21 cellular contexts compared by ENCODE assay signal in genomic region chr1:184597652-184598357, GRCh38.
DNase-seq lines count a peak whose midpoint lies in the region; ATAC-seq, FAIRE-seq and TF ChIP-seq lines count a peak whose summit lies in the region.
"Had no signal": no experiment of that assay in that cellular context is flagged by ENCODE, and none has a peak within 500 bp of the region (broad histone marks: within the 10 kb centered on the region; RNA-seq: fewer than 3 reads in every experiment).

No MANE protein-coding gene starts in this region.

- H3K9me3 Mint-ChIP-seq in natural killer cell (no peaks in the 10 kb centered on the region), type B pancreatic cell (no peaks in the 10 kb centered on the region)
- H3K9me3 Mint-ChIP-seq in natural killer cell treated with Interleukin-12 subunit alpha and Interleukin-12 subunit beta and Interleukin-15 and Interleukin-18, amount 100 ng/mL, for 72 hours: no peaks in the 10 kb centered on the region
- H3K9me3 Mint-ChIP-seq: activated naive CD4-positive, alpha-beta T cell treated with anti-CD3 and anti-CD28 coated beads, Interleukin-2, amount 50 U/mL, for 72 hours; CD8-positive, alpha-beta T cell had no signal

- no peaks in the 10 kb centered on the region for H3K27me3 Mint-ChIP-seq in natural killer cell (ENCODE audit: low read depth in 2 of 2)
- no peaks in the 10 kb centered on the region for H3K27me3 Mint-ChIP-seq in natural killer cell treated with Interleukin-12 subunit alpha and Interleukin-12 subunit beta and Interleukin-15 and Interleukin-18, amount 100 ng/mL, for 72 hours
- H3K27me3 Mint-ChIP-seq in type B pancreatic cell: no peaks in the 10 kb centered on the region

- H3K9me1 ChIP-seq in keratinocyte (ENCODE audit: control insufficient read depth, extremely low read depth, insufficient read depth, low read length): no peaks in the 10 kb centered on the region

- no peaks in the 10 kb centered on the region for H3K27me3 ChIP-seq in breast epithelium
- no peaks in the 10 kb centered on the region for H3K27me3 ChIP-seq in keratinocyte (ENCODE audit: control insufficient read depth, extremely low read depth, insufficient read depth, low read length)
- H3K27me3 ChIP-seq in MM.1S (replicated peaks; ENCODE audit: insufficient read depth, low read length): no peaks in the 10 kb centered on the region
- H3K27me3 ChIP-seq: uterus had no signal

- no peaks in the 10 kb centered on the region for H3K9me2 ChIP-seq in MM.1S (replicated peaks; ENCODE audit: insufficient read depth, low read length)

- H4K20me1 ChIP-seq in keratinocyte (ENCODE audit: control insufficient read depth, extremely low read depth, insufficient read depth, low read length) (no peaks in the 10 kb centered on the region), MM.1S (ENCODE audit: insufficient read depth, low read length) (no peaks in the 10 kb centered on the region)

- ATAC-seq in natural killer cell: peak in 1 of 3 donors; percentile 41
- no peak for ATAC-seq in natural killer cell treated with Interleukin-12 subunit alpha and Interleukin-12 subunit beta and Interleukin-15 and Interleukin-18, amount 100 ng/mL, for 72 hours
- ATAC-seq: activated naive CD4-positive, alpha-beta T cell treated with anti-CD3 and anti-CD28 coated beads, Interleukin-2, amount 50 U/mL, for 72 hours; CD8-positive, alpha-beta T cell had no signal

- H3K4me1 ChIP-seq in breast epithelium: no peaks in the 10 kb centered on the region
- peaks cover 6% of the 10 kb centered on the region for H3K4me1 ChIP-seq in keratinocyte (ENCODE audit: control insufficient read depth, extremely low read depth, insufficient read depth, low read length)
- H3K4me1 ChIP-seq in MM.1S (ENCODE audit: low read length): peaks cover 42% of the 10 kb centered on the region
- H3K4me1 ChIP-seq: psoas muscle, uterus had no signal

- dilution Hi-C loops in keratinocyte (cut with MboI; ENCODE audit: extremely low pct_ligation_motif_present, low sequenced_read_pairs): no loop called here

- DNase-seq in natural killer cell: no peak
- DNase-seq in natural killer cell treated with Interleukin-12 subunit alpha and Interleukin-12 subunit beta and Interleukin-15 and Interleukin-18, amount 100 ng/mL, for 72 hours (ENCODE audit: low spot score): no peak
- DNase-seq in breast epithelium (ENCODE audit: low spot score in 2 of 2): no peak
- no peak for DNase-seq in keratinocyte (ENCODE audit: low read depth, low spot score)
- no peak for DNase-seq in type B pancreatic cell (ENCODE audit: extremely low spot score, unreplicated experiment)
- no peak for DNase-seq in UCSD-AML1 (lab: John Stamatoyannopoulos, UW; ENCODE audit: unreplicated experiment)
- DNase-seq in NCI-H748 (lab: John Stamatoyannopoulos, UW; ENCODE audit: unreplicated experiment): no peak
- DNase-seq in MM.1S: no peak
- DNase-seq: activated CD4-positive, alpha-beta T cell treated with anti-CD3 and anti-CD28 coated beads, Interleukin-2, amount 50 U/mL, for 1 hour; activated T-cell treated with anti-CD3 and anti-CD28 coated beads, Interleukin-2, amount 50 U/mL, for 1 hour; CD8-positive, alpha-beta T cell; glutamatergic neuron; islet precursor cell; MV-4-11; NCI-H2171 treated with DMSO at 0.1 percent for 48 hours; psoas muscle; stimulated activated CD4-positive, alpha-beta T cell treated with anti-CD3 and anti-CD28 coated beads, Interleukin-12 subunit alpha, Interleukin-12 subunit beta, amount 100 ng/mL, for 4 hours; stimulated activated naive CD4-positive, alpha-beta T cell treated with Interleukin-2 at 50 U/mL for 16 hours; uterus had no signal

- H3K9ac ChIP-seq in keratinocyte (ENCODE audit: control insufficient read depth, extremely low read depth, insufficient read depth, low read length): no peak overlapping the region
- H3K9ac ChIP-seq in MM.1S (ENCODE audit: low read length): no peak overlapping the region

- FAIRE-seq in keratinocyte (lab: Jason Lieb, UNC): peak; percentile 58

- H3K36me3 ChIP-seq in breast epithelium (no peaks in the 10 kb centered on the region), keratinocyte (ENCODE audit: control insufficient read depth in 2 of 2, extremely low read depth in 1 of 2, insufficient read depth in 2 of 2, low read length in 2 of 2) (no peaks in the 10 kb centered on the region), MM.1S (replicated peaks; ENCODE audit: insufficient read depth, low read length) (no peaks in the 10 kb centered on the region)
- H3K36me3 ChIP-seq: HAP-1, uterus had no signal

- H3K79me2 ChIP-seq in keratinocyte (ENCODE audit: control insufficient read depth, insufficient read depth, low read length) (no peaks in the 10 kb centered on the region), MM.1S (ENCODE audit: low read length) (no peaks in the 10 kb centered on the region)

- intact Hi-C loops in natural killer cell (cut with micrococcal nuclease): no loop called here
- intact Hi-C loops in breast epithelium (cut with DNase I; ENCODE audit: low total_unique reads): no loop called here

- H3K36me3 Mint-ChIP-seq in natural killer cell: no peaks in the 10 kb centered on the region
- no peaks in the 10 kb centered on the region for H3K36me3 Mint-ChIP-seq in natural killer cell treated with Interleukin-12 subunit alpha and Interleukin-12 subunit beta and Interleukin-15 and Interleukin-18, amount 100 ng/mL, for 72 hours
- H3K36me3 Mint-ChIP-seq in type B pancreatic cell: peaks cover 8% of the 10 kb centered on the region
- H3K36me3 Mint-ChIP-seq: activated naive CD4-positive, alpha-beta T cell treated with anti-CD3 and anti-CD28 coated beads, Interleukin-2, amount 50 U/mL, for 72 hours; CD8-positive, alpha-beta T cell had no signal

- H3F3A ChIP-seq in MM.1S (ENCODE audit: insufficient read depth, low read length): peaks cover 7% of the 10 kb centered on the region; the same call in 1 of the 2 replicates

- TF ChIP-seq CTCF in natural killer cell (IDR thresholded peaks at IDR 0.05) (no peak), breast epithelium (IDR thresholded peaks at IDR 0.05) (no peak), keratinocyte (optimal IDR thresholded peaks at IDR 0.05 in 1 of 3, IDR thresholded peaks at IDR 0.05 in 1 of 3, conservative IDR thresholded peaks at IDR 0.05 in 1 of 3; ENCODE audit: extremely low read depth in 1 of 3, insufficient read depth in 2 of 3, low read length in 3 of 3) (no peak), type B pancreatic cell (conservative IDR thresholded peaks at IDR 0.05) (no peak), MM.1S (IDR thresholded peaks at IDR 0.05; ENCODE audit: low read length) (no peak)

- H3K4me2 ChIP-seq in keratinocyte (ENCODE audit: control insufficient read depth, extremely low read depth, insufficient read depth, low read depth, low read length): no peak overlapping the region
- no peak overlapping the region for H3K4me2 ChIP-seq in MM.1S (ENCODE audit: low read depth, low read length)

- H3K4me3 ChIP-seq in breast epithelium (no peak overlapping the region), keratinocyte (ENCODE audit: control insufficient read depth in 2 of 3, extremely low read depth in 1 of 3, insufficient read depth in 2 of 3, low read depth in 1 of 3, low read length in 3 of 3) (no peak overlapping the region), MM.1S (ENCODE audit: low read length) (no peak overlapping the region)
- H3K4me3 ChIP-seq: HAP-1, psoas muscle, uterus had no signal

- peaks cover 42 to 53% of the 10 kb centered on the region in 2 donors for H3K4me1 Mint-ChIP-seq in natural killer cell
- H3K4me1 Mint-ChIP-seq in natural killer cell treated with Interleukin-12 subunit alpha and Interleukin-12 subunit beta and Interleukin-15 and Interleukin-18, amount 100 ng/mL, for 72 hours (ENCODE audit: low read depth in 2 of 2): peaks cover 9% of the 10 kb centered on the region in 2 donors
- peaks cover 8% of the 10 kb centered on the region for H3K4me1 Mint-ChIP-seq in type B pancreatic cell (ENCODE audit: unreplicated experiment)

- H3K27ac ChIP-seq in breast epithelium (peak overlapping the region; percentile 36 to 57), keratinocyte (ENCODE audit: control insufficient read depth, insufficient read depth, low read length) (peak overlapping the region; percentile 2), MM.1S (ENCODE audit: low read length) (no peak overlapping the region)
- H3K27ac ChIP-seq: psoas muscle, uterus had no signal

- no peak for TF ChIP-seq POLR2A in breast epithelium (IDR thresholded peaks at IDR 0.05)

- no peaks in the 10 kb centered on the region for H3K9me3 ChIP-seq in breast epithelium
- no peaks in the 10 kb centered on the region for H3K9me3 ChIP-seq in keratinocyte (ENCODE audit: control insufficient read depth, low read depth, low read length)
- H3K9me3 ChIP-seq in MM.1S (replicated peaks; ENCODE audit: insufficient read depth, low read length): no peaks in the 10 kb centered on the region
- H3K9me3 ChIP-seq: HAP-1, psoas muscle, uterus had no signal

- H2AFZ ChIP-seq in keratinocyte (ENCODE audit: control insufficient read depth, low read length) (no peak overlapping the region), MM.1S (ENCODE audit: low read length) (no peak overlapping the region)

- H3K4me3 Mint-ChIP-seq in natural killer cell (no peak overlapping the region), type B pancreatic cell (no peak overlapping the region)
- H3K4me3 Mint-ChIP-seq in natural killer cell treated with Interleukin-12 subunit alpha and Interleukin-12 subunit beta and Interleukin-15 and Interleukin-18, amount 100 ng/mL, for 72 hours: no peak overlapping the region
- H3K4me3 Mint-ChIP-seq: CD8-positive, alpha-beta T cell had no signal

- H3K27ac Mint-ChIP-seq in natural killer cell: peak overlapping the region; percentile 56 to 67
- H3K27ac Mint-ChIP-seq in natural killer cell treated with Interleukin-12 subunit alpha and Interleukin-12 subunit beta and Interleukin-15 and Interleukin-18, amount 100 ng/mL, for 72 hours: peak overlapping the region in 1 of 2 donors; percentile 56
- H3K27ac Mint-ChIP-seq in type B pancreatic cell: peak overlapping the region; percentile 73
- H3K27ac Mint-ChIP-seq: activated naive CD4-positive, alpha-beta T cell treated with anti-CD3 and anti-CD28 coated beads, Interleukin-2, amount 50 U/mL, for 72 hours; CD8-positive, alpha-beta T cell had no signal
